8 cellular contexts compared by ENCODE assay signal in the genomic region with DNA sequence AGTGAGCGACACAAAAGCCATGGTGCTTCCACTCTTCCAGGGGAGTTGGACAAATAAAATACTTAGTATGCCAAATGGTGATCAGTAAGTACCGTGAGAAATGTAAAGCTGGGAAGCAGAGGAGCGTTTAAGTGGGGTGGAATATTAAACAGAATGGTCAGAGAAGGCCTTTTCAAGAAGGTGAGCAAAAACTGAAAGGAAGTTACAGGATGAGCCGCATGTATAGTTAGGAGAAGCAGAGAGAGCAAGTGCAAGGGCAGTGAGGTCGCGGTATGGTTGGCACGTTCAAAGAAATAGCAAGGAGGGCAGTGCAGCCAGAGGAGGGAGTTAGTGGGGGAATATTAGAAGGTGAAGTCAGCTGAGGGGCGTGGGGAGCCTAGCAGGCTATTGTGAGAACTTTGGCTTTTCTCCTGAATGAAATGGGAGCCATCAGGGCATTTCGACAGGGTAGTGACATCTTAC. TPM values are rescaled to one million over a fixed set of nuclear protein-coding genes. Genes with fewer than 3 reads are reported as not detected.
DNase-seq lines count a peak whose midpoint lies in the region; ATAC-seq and TF ChIP-seq lines count a peak whose summit lies in the region.

No MANE protein-coding gene starts in this region.

- no peaks in the 10 kb centered on the region for H3K9me3 ChIP-seq in parathyroid adenoma (ENCODE audit: control insufficient read depth, low read length)

- DNase-seq in NCI-H2171 treated with DMSO at 0.1 percent for 48 hours (lab: John Stamatoyannopoulos, UW) (peak; percentile 77), NCI-H2171 (lab: John Stamatoyannopoulos, UW) (no peak), RPMI8226 (peak; percentile 77), epithelial cell of proximal tubule (ENCODE audit: low read depth) (no peak), C1 segment of cervical spinal cord (lab: John Stamatoyannopoulos, UW) (no peak)

- no peak for ATAC-seq in HG03378 (IDR thresholded peaks at IDR 0.05; ENCODE audit: unreplicated experiment)
- no peak for ATAC-seq in HG03342 (IDR thresholded peaks at IDR 0.05; ENCODE audit: unreplicated experiment)

- peak overlapping the region; percentile 95 for H3K27ac ChIP-seq in parathyroid adenoma

- peaks cover 7% of the 10 kb centered on the region for H3K4me1 ChIP-seq in parathyroid adenoma

- no peak overlapping the region for H3K9ac ChIP-seq in parathyroid adenoma

- no peaks in the 10 kb centered on the region for H3K79me2 ChIP-seq in parathyroid adenoma

- H3K4me2 ChIP-seq in parathyroid adenoma (ENCODE audit: low read length): peak overlapping the region; percentile 85

- TF ChIP-seq CTCF in epithelial cell of proximal tubule (conservative IDR thresholded peaks at IDR 0.05; ENCODE audit: low read depth, low read length) (no peak), parathyroid adenoma (IDR thresholded peaks at IDR 0.05) (no peak)

- H3K36me3 ChIP-seq in parathyroid adenoma (ENCODE audit: control insufficient read depth, insufficient read depth, low read length): no peaks in the 10 kb centered on the region

- H2AFZ ChIP-seq in parathyroid adenoma: peak overlapping the region; percentile 88

- H3K27me3 ChIP-seq in parathyroid adenoma (ENCODE audit: control insufficient read depth, insufficient read depth, low read length): no peaks in the 10 kb centered on the region

- H3K4me3 ChIP-seq in epithelial cell of proximal tubule (ENCODE audit: low read depth, low read length): peak overlapping the region; percentile 98
- peak overlapping the region; percentile 95 for H3K4me3 ChIP-seq in parathyroid adenoma (ENCODE audit: low read depth, low read length)

RNA-seq across cellular contexts. Expression of gene ATP6V0B, which starts 0.7 kb away (rescaled TPM):
- total RNA-seq in epithelial cell of proximal tubule: 139 and 262 TPM in 2 replicates

RNA-seq across cellular contexts. Expression of gene DPH2, which starts 4.2 kb away (rescaled TPM):
- total RNA-seq in epithelial cell of proximal tubule: 29.5 and 48.5 TPM in 2 replicates

RNA-seq across cellular contexts. Expression of gene B4GALT2, which starts 5.0 kb away (rescaled TPM):
- total RNA-seq in epithelial cell of proximal tubule: 69.5 and 105 TPM in 2 replicates

RNA-seq across cellular contexts. Expression of gene CCDC24, which starts 17.4 kb away (rescaled TPM):
- total RNA-seq in epithelial cell of proximal tubule: 6.6 and 7.3 TPM in 2 replicates

RNA-seq across cellular contexts. Expression of gene IPO13, which starts 27.3 kb away (rescaled TPM):
- total RNA-seq in epithelial cell of proximal tubule: 16.6 and 28.7 TPM in 2 replicates

Comparison
In these comparisons a context has a peak if more than half of its experiments do, and no peak if none do; other contexts are left out.
1. DNase-seq: peak in NCI-H2171 treated with DMSO at 0.1 percent for 48 hours (single experiment) and RPMI8226 (single experiment); none in NCI-H2171 (single experiment), epithelial cell of proximal tubule (single experiment) and C1 segment of cervical spinal cord (0 of 14).